18 cellular contexts compared by ENCODE assay signal in genomic region chr3:189739396-189739795, GRCh38.
DNase-seq lines count a peak whose midpoint lies in the region; ATAC-seq and TF ChIP-seq lines count a peak whose summit lies in the region.
"Had no signal": no experiment of that assay in that cellular context is flagged by ENCODE, and none has a peak within 500 bp of the region (broad histone marks: within the 10 kb centered on the region; RNA-seq: fewer than 3 reads in every experiment).

No MANE protein-coding gene starts in this region.

- TF ChIP-seq CTCF in GM23338 (conservative IDR thresholded peaks at IDR 0.05; ENCODE audit: low read depth in 2 of 2) (no peak), endodermal cell (conservative IDR thresholded peaks at IDR 0.05) (no peak), foreskin keratinocyte (conservative IDR thresholded peaks at IDR 0.05) (no peak)

- H3K27ac ChIP-seq in GM23338 (ENCODE audit: low read depth) (no peak overlapping the region), endodermal cell (ENCODE audit: low read depth, low read length) (no peak overlapping the region), foreskin keratinocyte (no peak overlapping the region)

- H2AFZ ChIP-seq in GM23338, result 0 out of 2 replicates have a peak overlapping the region, but pooled peaks have one; percentile 35

- no peaks in the 10 kb centered on the region for H3K36me3 ChIP-seq in GM23338 (ENCODE audit: insufficient read depth)
- no peaks in the 10 kb centered on the region for H3K36me3 ChIP-seq in endodermal cell (ENCODE audit: control insufficient read depth, insufficient read depth, low read length)
- H3K36me3 ChIP-seq: BE2C, HAP-1 had no signal

- H3K9me3 Mint-ChIP-seq in GM23338 (no peaks in the 10 kb centered on the region), endodermal cell (peaks cover under 1% of the 10 kb centered on the region)
- H3K9me3 Mint-ChIP-seq in activated naive CD8-positive, alpha-beta T cell treated with anti-CD3 and anti-CD28 coated beads for 36 hours, result peaks cover 3% of the 10 kb centered on the region

- H3K9ac ChIP-seq in endodermal cell (ENCODE audit: extremely low read depth, low read length, poor library complexity, severe bottlenecking), result no peak overlapping the region

- no peak overlapping the region for H3K4me2 ChIP-seq in GM23338

- H3K36me3 Mint-ChIP-seq in GM23338 (ENCODE audit: low read depth) (no peaks in the 10 kb centered on the region), endodermal cell (ENCODE audit: low read depth) (no peaks in the 10 kb centered on the region)
- no peaks in the 10 kb centered on the region for H3K36me3 Mint-ChIP-seq in activated naive CD8-positive, alpha-beta T cell treated with anti-CD3 and anti-CD28 coated beads for 36 hours
- H3K36me3 Mint-ChIP-seq: CD4-positive, CD25-positive, alpha-beta regulatory T cell had no signal

- no peak overlapping the region for H3K4me3 ChIP-seq in GM23338
- H3K4me3 ChIP-seq in endodermal cell (ENCODE audit: low read length), result no peak overlapping the region
- H3K4me3 ChIP-seq: HAP-1 had no signal

- ATAC-seq in GM23338 (no peak), foreskin keratinocyte (no peak)

- H3K9me2 ChIP-seq in GM23338 (ENCODE audit: insufficient read depth), result no peaks in the 10 kb centered on the region

- H3K9me3 ChIP-seq in endodermal cell (ENCODE audit: control insufficient read depth, low read length), result peaks cover 5% of the 10 kb centered on the region
- H3K9me3 ChIP-seq: HAP-1 had no signal

- H3K27me3 ChIP-seq in GM23338 (ENCODE audit: insufficient read depth) (no peaks in the 10 kb centered on the region), endodermal cell (ENCODE audit: control insufficient read depth, insufficient read depth, low read length, poor library complexity, severe bottlenecking) (no peaks in the 10 kb centered on the region), foreskin keratinocyte (no peaks in the 10 kb centered on the region)
- H3K27me3 ChIP-seq: BE2C had no signal

- H3K4me1 ChIP-seq in GM23338 (ENCODE audit: insufficient read depth) (peaks cover 6% of the 10 kb centered on the region; the same call in 1 of the 2 replicates), endodermal cell (ENCODE audit: control insufficient read depth, insufficient read depth, low read length) (no peaks in the 10 kb centered on the region), foreskin keratinocyte (no peaks in the 10 kb centered on the region)
- H3K4me1 ChIP-seq: BE2C, HAP-1 had no signal

- no peak for DNase-seq in GM23338 (ENCODE audit: low spot score)
- DNase-seq in endodermal cell, result no peak
- peak; percentile 21 to 66 for DNase-seq in foreskin keratinocyte
- no peak for DNase-seq in ureter (ENCODE audit: low spot score)
- DNase-seq in activated CD4-positive, CD25-positive, alpha-beta regulatory T cell treated with anti-CD3 and anti-CD28 coated beads, Interleukin-2, amount 50 U/mL, for 72 hours, result no peak
- DNase-seq in activated naive CD8-positive, alpha-beta T cell treated with anti-CD3 and anti-CD28 coated beads for 36 hours, result no peak
- no peak for DNase-seq in mucosa of gallbladder (ENCODE audit: low spot score)
- DNase-seq: ACHN; BE2C; C1 segment of cervical spinal cord; CD4-positive, CD25-positive, alpha-beta regulatory T cell; CD8-positive, alpha-beta memory T cell; COR-L47; DMS 273 treated with DMSO at 0.1 percent for 48 hours; DMS53; DND-41; EL had no signal

- peaks cover 9% of the 10 kb centered on the region; the same call in 2 of the 3 replicates for H3K4me1 Mint-ChIP-seq in GM23338
- H3K4me1 Mint-ChIP-seq in endodermal cell, result no peaks in the 10 kb centered on the region
- H3K4me1 Mint-ChIP-seq in activated naive CD8-positive, alpha-beta T cell treated with anti-CD3 and anti-CD28 coated beads for 36 hours, result no peaks in the 10 kb centered on the region
- H3K4me1 Mint-ChIP-seq: CD8-positive, alpha-beta memory T cell had no signal

- WGBS in endodermal cell (ENCODE audit: insufficient coverage in 1 of 2, insufficient read length in 1 of 2), 2 experiments, result 86 to 91% methylated on average over 1 of the region's 1 CpG

- no peaks in the 10 kb centered on the region for H3K79me2 ChIP-seq in GM23338 (replicated peaks; ENCODE audit: insufficient read depth)

- H3K27ac Mint-ChIP-seq in GM23338, result peak overlapping the region; percentile 47
- peak overlapping the region; percentile 50 for H3K27ac Mint-ChIP-seq in endodermal cell
- H3K27ac Mint-ChIP-seq in activated naive CD8-positive, alpha-beta T cell treated with anti-CD3 and anti-CD28 coated beads for 36 hours, result no peak overlapping the region
- H3K27ac Mint-ChIP-seq: CD4-positive, CD25-positive, alpha-beta regulatory T cell; CD8-positive, alpha-beta memory T cell had no signal

- H4K20me1 ChIP-seq in GM23338 (replicated peaks; ENCODE audit: insufficient read depth), result no peaks in the 10 kb centered on the region

- H3K27me3 Mint-ChIP-seq in GM23338 (ENCODE audit: insufficient read depth, low read depth, poor library complexity), result peaks cover 1% of the 10 kb centered on the region
- no peaks in the 10 kb centered on the region for H3K27me3 Mint-ChIP-seq in endodermal cell (ENCODE audit: insufficient read depth)
- H3K27me3 Mint-ChIP-seq in activated naive CD8-positive, alpha-beta T cell treated with anti-CD3 and anti-CD28 coated beads for 36 hours, result no peaks in the 10 kb centered on the region

- H3K4me3 Mint-ChIP-seq in GM23338 (no peak overlapping the region), endodermal cell (no peak overlapping the region)
- no peak overlapping the region for H3K4me3 Mint-ChIP-seq in activated naive CD8-positive, alpha-beta T cell treated with anti-CD3 and anti-CD28 coated beads for 36 hours
- H3K4me3 Mint-ChIP-seq: CD4-positive, CD25-positive, alpha-beta regulatory T cell; CD8-positive, alpha-beta memory T cell had no signal

- H3F3A ChIP-seq in GM23338 (replicated peaks; ENCODE audit: low read depth), result no peaks in the 10 kb centered on the region

TF ChIP-seq in GM23338, 12 proteins besides CTCF, POLR2A, EP300 and RAD21:
- no peak for TF ChIP-seq EZH2 (IDR thresholded peaks at IDR 0.05; ENCODE audit: low read depth, unreplicated experiment)
- no peak for TF ChIP-seq ZNF114 (CRISPR knock-in tag; IDR thresholded peaks at IDR 0.05)
- no peak for TF ChIP-seq EZH2phosphoT487 (IDR thresholded peaks at IDR 0.05; ENCODE audit: unreplicated experiment)
- no peak for TF ChIP-seq STAT1 (IDR thresholded peaks at IDR 0.05; ENCODE audit: unreplicated experiment)
- TF ChIP-seq POLR2AphosphoS5 (IDR thresholded peaks at IDR 0.05; ENCODE audit: low read depth), result no peak
- no peak for TF ChIP-seq ETS1 (IDR thresholded peaks at IDR 0.05)

Comparison
In these comparisons a context has a peak if more than half of its experiments do, and no peak if none do; other contexts are left out.
1. DNase-seq: peak in foreskin keratinocyte (2 of 2); none in GM23338 (single experiment), endodermal cell (single experiment), ureter (single experiment), activated CD4-positive, CD25-positive, alpha-beta regulatory T cell treated with anti-CD3 and anti-CD28 coated beads, Interleukin-2, amount 50 U/mL, for 72 hours (single experiment), activated naive CD8-positive, alpha-beta T cell treated with anti-CD3 and anti-CD28 coated beads for 36 hours (single experiment) and mucosa of gallbladder (single experiment).